Comparison of ENCODE assay signal across 27 cellular contexts in genomic region chr11:83056204-83056603, GRCh38. TPM values are rescaled to one million over a fixed set of nuclear protein-coding genes. Genes with fewer than 3 reads are reported as not detected.
DNase-seq lines count a peak whose midpoint lies in the region; ATAC-seq, FAIRE-seq and TF ChIP-seq lines count a peak whose summit lies in the region.
"Had no signal": no experiment of that assay in that cellular context is flagged by ENCODE, and none has a peak within 500 bp of the region (broad histone marks: within the 10 kb centered on the region; RNA-seq: fewer than 3 reads in every experiment).

No MANE protein-coding gene starts in this region.

- CTCF ChIA-PET in activated CD4-positive, alpha-beta memory T cell treated with anti-CD3 and anti-CD28 coated beads for 36 hours (lab: Charles Lee): no interaction called here
- CTCF ChIA-PET in activated CD4-positive, alpha-beta memory T cell treated with anti-CD3 and anti-CD28 coated beads, Interleukin-2, amount 10 ng/mL, durations not matched to agents 7 days and 5 days (lab: Charles Lee): no interaction called here

- no peaks in the 10 kb centered on the region for H3K27me3 Mint-ChIP-seq in activated CD4-positive, alpha-beta memory T cell treated with anti-CD3 and anti-CD28 coated beads for 36 hours
- H3K27me3 Mint-ChIP-seq in activated CD4-positive, alpha-beta memory T cell treated with anti-CD3 and anti-CD28 coated beads, Interleukin-2, amount 10 ng/mL, durations not matched to agents 7 days and 5 days: no peaks in the 10 kb centered on the region
- no peaks in the 10 kb centered on the region for H3K27me3 Mint-ChIP-seq in IgD-negative memory B cell
- H3K27me3 Mint-ChIP-seq in activated naive CD8-positive, alpha-beta T cell treated with anti-CD3 and anti-CD28 coated beads, Interleukin-2, amount 50 U/mL, for 24 hours: no peaks in the 10 kb centered on the region

- FAIRE-seq in GM19239 (lab: Jason Lieb, UNC): no peak
- FAIRE-seq: astrocyte had no signal

- DNase-seq in activated CD4-positive, alpha-beta memory T cell treated with anti-CD3 and anti-CD28 coated beads for 36 hours: peak; percentile 27
- DNase-seq in activated CD4-positive, alpha-beta memory T cell treated with anti-CD3 and anti-CD28 coated beads, Interleukin-2, amount 10 ng/mL, durations not matched to agents 7 days and 5 days: no peak
- no peak for DNase-seq in activated naive CD8-positive, alpha-beta T cell treated with anti-CD3 and anti-CD28 coated beads, Interleukin-2, amount 50 U/mL, for 24 hours
- DNase-seq in stimulated activated effector memory CD8-positive, alpha-beta T cell treated with anti-CD3 and anti-CD28 coated beads, Interleukin-12 subunit alpha, Interleukin-12 subunit beta, amount 100 ng/mL, for 72 hours (ENCODE audit: low spot score in 2 of 2): no peak
- DNase-seq in GM19239 (ENCODE audit: insufficient read length, low spot score): no peak
- no peak for DNase-seq in GM13976 (ENCODE audit: low spot score)
- DNase-seq in upper lobe of right lung: no peak
- DNase-seq: activated CD8-positive, alpha-beta memory T cell treated with anti-CD3 and anti-CD28 coated beads, Interleukin-2, amount 50 U/mL, for 4 hours; activated naive CD4-positive, alpha-beta T cell treated with anti-CD3 and anti-CD28 coated beads, Interleukin-2, amount 50 U/mL, for 16 hours; Caco-2; effector memory CD4-positive, alpha-beta T cell; esophagus squamous epithelium; GOT3; islet precursor cell; NCI-H1092; NCI-H2029; NCI-H2227 treated with DMSO at 0.1 percent for 48 hours; NCI-H774; PC-9; SHP77; stimulated activated naive CD4-positive, alpha-beta T cell; SW 1271; tibial artery had no signal

- intact Hi-C loops in activated CD4-positive, alpha-beta memory T cell treated with anti-CD3 and anti-CD28 coated beads for 36 hours (cut with micrococcal nuclease): no loop called here
- intact Hi-C loops in upper lobe of right lung (cut with DNase I): no loop called here

- H3K36me3 Mint-ChIP-seq in activated CD4-positive, alpha-beta memory T cell treated with anti-CD3 and anti-CD28 coated beads for 36 hours: peaks cover 26% of the 10 kb centered on the region
- peaks cover 19% of the 10 kb centered on the region for H3K36me3 Mint-ChIP-seq in activated CD4-positive, alpha-beta memory T cell treated with anti-CD3 and anti-CD28 coated beads, Interleukin-2, amount 10 ng/mL, durations not matched to agents 7 days and 5 days (ENCODE audit: low read depth)
- peaks cover 15% of the 10 kb centered on the region for H3K36me3 Mint-ChIP-seq in IgD-negative memory B cell
- H3K36me3 Mint-ChIP-seq in activated naive CD8-positive, alpha-beta T cell treated with anti-CD3 and anti-CD28 coated beads, Interleukin-2, amount 50 U/mL, for 24 hours (ENCODE audit: low read depth): peaks cover 36% of the 10 kb centered on the region
- H3K36me3 Mint-ChIP-seq in stimulated activated effector memory CD8-positive, alpha-beta T cell treated with anti-CD3 and anti-CD28 coated beads, Interleukin-12 subunit alpha, Interleukin-12 subunit beta, amount 100 ng/mL, for 72 hours: no peaks in the 10 kb centered on the region

- H3K4me1 Mint-ChIP-seq in activated CD4-positive, alpha-beta memory T cell treated with anti-CD3 and anti-CD28 coated beads for 36 hours (ENCODE audit: low read depth): peaks cover 57% of the 10 kb centered on the region
- H3K4me1 Mint-ChIP-seq in activated CD4-positive, alpha-beta memory T cell treated with anti-CD3 and anti-CD28 coated beads, Interleukin-2, amount 10 ng/mL, durations not matched to agents 7 days and 5 days: peaks cover 51% of the 10 kb centered on the region
- peaks cover 56 to 72% (median 63%) of the 10 kb centered on the region in 3 donors for H3K4me1 Mint-ChIP-seq in IgD-negative memory B cell
- H3K4me1 Mint-ChIP-seq in activated naive CD8-positive, alpha-beta T cell treated with anti-CD3 and anti-CD28 coated beads, Interleukin-2, amount 50 U/mL, for 24 hours: peaks cover 82% of the 10 kb centered on the region
- peaks cover 50% of the 10 kb centered on the region for H3K4me1 Mint-ChIP-seq in stimulated activated effector memory CD8-positive, alpha-beta T cell treated with anti-CD3 and anti-CD28 coated beads, Interleukin-12 subunit alpha, Interleukin-12 subunit beta, amount 100 ng/mL, for 72 hours

- H3K4me1 ChIP-seq in upper lobe of right lung: peaks cover 15% of the 10 kb centered on the region
- H3K4me1 ChIP-seq: Caco-2 had no signal

- H3K27me3 ChIP-seq in upper lobe of right lung: no peaks in the 10 kb centered on the region
- H3K27me3 ChIP-seq: BLaER1, esophagus squamous epithelium, gastroesophageal sphincter, tibial artery had no signal

- POLR2A ChIA-PET in activated CD4-positive, alpha-beta memory T cell treated with anti-CD3 and anti-CD28 coated beads for 36 hours (lab: Charles Lee): interaction anchor here (0.8 to 1.7 kb wide), 4 partner anchors 15 to 100 kb away, joined by 3 to 4 read pairs (median 4); partner anchors contain the start of gene RAB30
- POLR2A ChIA-PET in activated CD4-positive, alpha-beta memory T cell treated with anti-CD3 and anti-CD28 coated beads, Interleukin-2, amount 10 ng/mL, durations not matched to agents 7 days and 5 days (lab: Charles Lee): interaction anchor here (1.0 to 2.0 kb wide), 3 partner anchors 9 to 16 kb away, joined by 3 to 12 read pairs (median 6); partner anchors contain the start of gene RAB30

- TF ChIP-seq CTCF in GM13976 (IDR thresholded peaks at IDR 0.05; ENCODE audit: borderline replicate concordance, control extremely low read depth, extremely low read depth, insufficient read depth, missing control alignments) (no peak), upper lobe of right lung (IDR thresholded peaks at IDR 0.05) (no peak)

- H3K4me3 ChIP-seq in upper lobe of right lung: no peak overlapping the region
- H3K4me3 ChIP-seq: BLaER1, esophagus squamous epithelium, gastroesophageal sphincter, PC-9, tibial artery had no signal

- in situ Hi-C loops in GM13976 (cut with MboI; ENCODE audit: low sequenced_read_pairs, unreplicated experiment): no loop called here

- ATAC-seq in activated naive CD8-positive, alpha-beta T cell treated with anti-CD3 and anti-CD28 coated beads, Interleukin-2, amount 50 U/mL, for 24 hours: peak; percentile 62
- peak; percentile 69 for ATAC-seq in stimulated activated effector memory CD8-positive, alpha-beta T cell treated with anti-CD3 and anti-CD28 coated beads, Interleukin-12 subunit alpha, Interleukin-12 subunit beta, amount 100 ng/mL, for 72 hours
- no peak for ATAC-seq in upper lobe of right lung
- ATAC-seq: gastroesophageal sphincter had no signal

- peak overlapping the region; percentile 5 for H3K27ac Mint-ChIP-seq in activated CD4-positive, alpha-beta memory T cell treated with anti-CD3 and anti-CD28 coated beads for 36 hours
- no peak overlapping the region for H3K27ac Mint-ChIP-seq in activated CD4-positive, alpha-beta memory T cell treated with anti-CD3 and anti-CD28 coated beads, Interleukin-2, amount 10 ng/mL, durations not matched to agents 7 days and 5 days
- peak overlapping the region in 2 of 3 donors; percentile 23 to 31 for H3K27ac Mint-ChIP-seq in IgD-negative memory B cell
- peak overlapping the region; percentile 69 for H3K27ac Mint-ChIP-seq in activated naive CD8-positive, alpha-beta T cell treated with anti-CD3 and anti-CD28 coated beads, Interleukin-2, amount 50 U/mL, for 24 hours
- peak overlapping the region; percentile 38 for H3K27ac Mint-ChIP-seq in stimulated activated effector memory CD8-positive, alpha-beta T cell treated with anti-CD3 and anti-CD28 coated beads, Interleukin-12 subunit alpha, Interleukin-12 subunit beta, amount 100 ng/mL, for 72 hours

- no peak overlapping the region for H3K4me3 Mint-ChIP-seq in activated CD4-positive, alpha-beta memory T cell treated with anti-CD3 and anti-CD28 coated beads for 36 hours
- H3K4me3 Mint-ChIP-seq in activated CD4-positive, alpha-beta memory T cell treated with anti-CD3 and anti-CD28 coated beads, Interleukin-2, amount 10 ng/mL, durations not matched to agents 7 days and 5 days: no peak overlapping the region
- H3K4me3 Mint-ChIP-seq in IgD-negative memory B cell: peak overlapping the region in 2 of 4 donors; percentile 61 to 73
- H3K4me3 Mint-ChIP-seq in activated naive CD8-positive, alpha-beta T cell treated with anti-CD3 and anti-CD28 coated beads, Interleukin-2, amount 50 U/mL, for 24 hours: no peak overlapping the region
- no peak overlapping the region for H3K4me3 Mint-ChIP-seq in stimulated activated effector memory CD8-positive, alpha-beta T cell treated with anti-CD3 and anti-CD28 coated beads, Interleukin-12 subunit alpha, Interleukin-12 subunit beta, amount 100 ng/mL, for 72 hours

- no peak overlapping the region for H3K27ac ChIP-seq in upper lobe of right lung
- H3K27ac ChIP-seq: BLaER1, esophagus squamous epithelium, gastroesophageal sphincter, PC-9, tibial artery had no signal

- no peaks in the 10 kb centered on the region for H3K9me3 ChIP-seq in upper lobe of right lung
- H3K9me3 ChIP-seq: Caco-2, esophagus squamous epithelium, gastroesophageal sphincter, tibial artery had no signal

- no peaks in the 10 kb centered on the region for H3K36me3 ChIP-seq in upper lobe of right lung
- H3K36me3 ChIP-seq: BLaER1, esophagus squamous epithelium, gastroesophageal sphincter, tibial artery had no signal

- peaks cover 4% of the 10 kb centered on the region for H3K9me3 Mint-ChIP-seq in activated CD4-positive, alpha-beta memory T cell treated with anti-CD3 and anti-CD28 coated beads for 36 hours
- H3K9me3 Mint-ChIP-seq in activated CD4-positive, alpha-beta memory T cell treated with anti-CD3 and anti-CD28 coated beads, Interleukin-2, amount 10 ng/mL, durations not matched to agents 7 days and 5 days: peaks cover 8% of the 10 kb centered on the region
- peaks cover 0 to 6% (median 0%) of the 10 kb centered on the region in 3 donors for H3K9me3 Mint-ChIP-seq in IgD-negative memory B cell
- peaks cover 6% of the 10 kb centered on the region for H3K9me3 Mint-ChIP-seq in activated naive CD8-positive, alpha-beta T cell treated with anti-CD3 and anti-CD28 coated beads, Interleukin-2, amount 50 U/mL, for 24 hours
- H3K9me3 Mint-ChIP-seq in stimulated activated effector memory CD8-positive, alpha-beta T cell treated with anti-CD3 and anti-CD28 coated beads, Interleukin-12 subunit alpha, Interleukin-12 subunit beta, amount 100 ng/mL, for 72 hours: peaks cover 2% of the 10 kb centered on the region

RNA-seq across cellular contexts. Expression of gene RAB30, which starts 15.5 kb away (rescaled TPM):
- 10 to 100 TPM; 11.5 to 12.9 TPM for total RNA-seq in activated CD4-positive, alpha-beta memory T cell treated with anti-CD3 and anti-CD28 coated beads for 36 hours
- 10 to 100 TPM in 1 of 2 experiments, 1 to 10 TPM in 1; 9.9 to 10.2 TPM for total RNA-seq in activated CD4-positive, alpha-beta memory T cell treated with anti-CD3 and anti-CD28 coated beads, Interleukin-2, amount 10 ng/mL, durations not matched to agents 7 days and 5 days
- 39.4 TPM for polyA plus RNA-seq in IgD-negative memory B cell
- total RNA-seq in upper lobe of right lung: 12.5 TPM
